In the genomic region with DNA sequence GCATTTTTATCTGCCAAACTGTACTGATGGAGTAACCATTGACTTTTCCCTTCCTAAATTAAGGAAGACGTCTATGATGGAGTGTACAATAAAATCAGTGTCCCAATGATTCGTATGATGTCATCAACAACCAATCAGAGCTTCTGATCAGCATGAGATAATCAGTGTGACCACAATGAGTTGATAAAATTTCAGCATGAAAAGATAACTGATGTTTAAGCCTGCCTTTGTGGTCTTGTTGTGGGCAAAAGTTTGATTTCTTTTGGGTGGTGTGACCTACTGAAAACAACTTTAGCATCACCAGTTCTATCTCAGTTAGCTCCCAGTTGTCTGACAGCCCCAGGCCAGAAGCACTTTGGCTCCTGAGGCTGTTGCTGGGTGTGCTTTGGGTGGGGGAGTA, we compare ENCODE assay signal across 1 cellular context.
TF ChIP-seq lines count a peak whose summit lies in the region.

No MANE protein-coding gene starts in this region.

TF ChIP-seq in HCT116, 20 proteins besides CTCF, POLR2A, EP300 and RAD21 (continued from another document):
- TF ChIP-seq, protein P1, sequence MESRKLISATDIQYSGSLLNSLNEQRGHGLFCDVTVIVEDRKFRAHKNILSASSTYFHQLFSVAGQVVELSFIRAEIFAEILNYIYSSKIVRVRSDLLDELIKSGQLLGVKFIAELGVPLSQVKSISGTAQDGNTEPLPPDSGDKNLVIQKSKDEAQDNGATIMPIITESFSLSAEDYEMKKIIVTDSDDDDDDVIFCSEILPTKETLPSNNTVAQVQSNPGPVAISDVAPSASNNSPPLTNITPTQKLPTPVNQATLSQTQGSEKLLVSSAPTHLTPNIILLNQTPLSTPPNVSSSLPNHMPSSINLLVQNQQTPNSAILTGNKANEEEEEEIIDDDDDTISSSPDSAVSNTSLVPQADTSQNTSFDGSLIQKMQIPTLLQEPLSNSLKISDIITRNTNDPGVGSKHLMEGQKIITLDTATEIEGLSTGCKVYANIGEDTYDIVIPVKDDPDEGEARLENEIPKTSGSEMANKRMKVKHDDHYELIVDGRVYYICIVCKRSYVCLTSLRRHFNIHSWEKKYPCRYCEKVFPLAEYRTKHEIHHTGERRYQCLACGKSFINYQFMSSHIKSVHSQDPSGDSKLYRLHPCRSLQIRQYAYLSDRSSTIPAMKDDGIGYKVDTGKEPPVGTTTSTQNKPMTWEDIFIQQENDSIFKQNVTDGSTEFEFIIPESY (IDR thresholded peaks at IDR 0.05; ENCODE audit: extremely low read depth, insufficient replicate concordance, low read length), result no peak
- TF ChIP-seq ZFX (IDR thresholded peaks at IDR 0.05), result no peak
- TF ChIP-seq, protein P2, sequence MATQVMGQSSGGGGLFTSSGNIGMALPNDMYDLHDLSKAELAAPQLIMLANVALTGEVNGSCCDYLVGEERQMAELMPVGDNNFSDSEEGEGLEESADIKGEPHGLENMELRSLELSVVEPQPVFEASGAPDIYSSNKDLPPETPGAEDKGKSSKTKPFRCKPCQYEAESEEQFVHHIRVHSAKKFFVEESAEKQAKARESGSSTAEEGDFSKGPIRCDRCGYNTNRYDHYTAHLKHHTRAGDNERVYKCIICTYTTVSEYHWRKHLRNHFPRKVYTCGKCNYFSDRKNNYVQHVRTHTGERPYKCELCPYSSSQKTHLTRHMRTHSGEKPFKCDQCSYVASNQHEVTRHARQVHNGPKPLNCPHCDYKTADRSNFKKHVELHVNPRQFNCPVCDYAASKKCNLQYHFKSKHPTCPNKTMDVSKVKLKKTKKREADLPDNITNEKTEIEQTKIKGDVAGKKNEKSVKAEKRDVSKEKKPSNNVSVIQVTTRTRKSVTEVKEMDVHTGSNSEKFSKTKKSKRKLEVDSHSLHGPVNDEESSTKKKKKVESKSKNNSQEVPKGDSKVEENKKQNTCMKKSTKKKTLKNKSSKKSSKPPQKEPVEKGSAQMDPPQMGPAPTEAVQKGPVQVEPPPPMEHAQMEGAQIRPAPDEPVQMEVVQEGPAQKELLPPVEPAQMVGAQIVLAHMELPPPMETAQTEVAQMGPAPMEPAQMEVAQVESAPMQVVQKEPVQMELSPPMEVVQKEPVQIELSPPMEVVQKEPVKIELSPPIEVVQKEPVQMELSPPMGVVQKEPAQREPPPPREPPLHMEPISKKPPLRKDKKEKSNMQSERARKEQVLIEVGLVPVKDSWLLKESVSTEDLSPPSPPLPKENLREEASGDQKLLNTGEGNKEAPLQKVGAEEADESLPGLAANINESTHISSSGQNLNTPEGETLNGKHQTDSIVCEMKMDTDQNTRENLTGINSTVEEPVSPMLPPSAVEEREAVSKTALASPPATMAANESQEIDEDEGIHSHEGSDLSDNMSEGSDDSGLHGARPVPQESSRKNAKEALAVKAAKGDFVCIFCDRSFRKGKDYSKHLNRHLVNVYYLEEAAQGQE (IDR thresholded peaks at IDR 0.05; ENCODE audit: low read depth), result no peak
- TF ChIP-seq CEBPB (IDR thresholded peaks at IDR 0.05; ENCODE audit: low read depth), result no peak
- TF ChIP-seq YY1 (IDR thresholded peaks at IDR 0.05; ENCODE audit: extremely low read depth, insufficient replicate concordance, low read depth, low read length), result no peak
- TF ChIP-seq, protein P3, sequence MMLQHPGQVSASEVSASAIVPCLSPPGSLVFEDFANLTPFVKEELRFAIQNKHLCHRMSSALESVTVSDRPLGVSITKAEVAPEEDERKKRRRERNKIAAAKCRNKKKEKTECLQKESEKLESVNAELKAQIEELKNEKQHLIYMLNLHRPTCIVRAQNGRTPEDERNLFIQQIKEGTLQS (IDR thresholded peaks at IDR 0.05), result no peak
- no peak for TF ChIP-seq SP1 (IDR thresholded peaks at IDR 0.05; ENCODE audit: low read depth)
- no peak for TF ChIP-seq SRF (IDR thresholded peaks at IDR 0.05; ENCODE audit: low read depth)
- no peak for TF ChIP-seq SIN3A (IDR thresholded peaks at IDR 0.05; ENCODE audit: low read depth)
- TF ChIP-seq ZNF274 (IDR thresholded peaks at IDR 0.05; ENCODE audit: low read depth, low read length), result no peak
- no peak for TF ChIP-seq FOSL1 (IDR thresholded peaks at IDR 0.05; ENCODE audit: low read depth)
- no peak for TF ChIP-seq POLR2AphosphoS5 (IDR thresholded peaks at IDR 0.05; ENCODE audit: low read depth, low read length)
- TF ChIP-seq CBX3 (IDR thresholded peaks at IDR 0.05; ENCODE audit: low read depth), result no peak
- no peak for TF ChIP-seq JUND (IDR thresholded peaks at IDR 0.05)
